11 cellular contexts compared by ENCODE assay signal in genomic region chr17:75909812-75910274, GRCh38. TPM values are rescaled to one million over a fixed set of nuclear protein-coding genes. Genes with fewer than 3 reads are reported as not detected.
DNase-seq lines count a peak whose midpoint lies in the region; ATAC-seq and TF ChIP-seq lines count a peak whose summit lies in the region.
"Had no signal": no experiment of that assay in that cellular context is flagged by ENCODE, and none has a peak within 500 bp of the region (broad histone marks: within the 10 kb centered on the region; RNA-seq: fewer than 3 reads in every experiment).

No MANE protein-coding gene starts in this region.

- H3K27ac Mint-ChIP-seq in activated naive CD4-positive, alpha-beta T cell treated with anti-CD3 and anti-CD28 coated beads, Interleukin-2, amount 50 U/mL, for 72 hours: peak overlapping the region; percentile 29 to 44
- peak overlapping the region; percentile 39 for H3K27ac Mint-ChIP-seq in type B pancreatic cell
- H3K27ac Mint-ChIP-seq: activated T-helper 1 cell treated with anti-CD3 and anti-CD28 coated beads, Interleukin-12 subunit alpha, Interleukin-12 subunit beta, Interleukin-2, Interleukin-4 antibody, amounts not matched to agents 30 ng/mL and 10 ng/mL and 1 ng/mL, durations not matched to agents 14 hours and 24 hours and 36 hours had no signal

- peaks cover 3% of the 10 kb centered on the region for H3K4me1 Mint-ChIP-seq in type B pancreatic cell (ENCODE audit: unreplicated experiment)

- no peak overlapping the region for H3K4me3 Mint-ChIP-seq in type B pancreatic cell
- H3K4me3 Mint-ChIP-seq: activated T-helper 1 cell treated with anti-CD3 and anti-CD28 coated beads, Interleukin-12 subunit alpha, Interleukin-12 subunit beta, Interleukin-2, Interleukin-4 antibody, amounts not matched to agents 30 ng/mL and 10 ng/mL and 1 ng/mL, durations not matched to agents 14 hours and 24 hours and 36 hours had no signal

- no peak for DNase-seq in activated naive CD4-positive, alpha-beta T cell treated with anti-CD3 and anti-CD28 coated beads, Interleukin-2, amount 50 U/mL, for 72 hours (ENCODE audit: low spot score in 2 of 2)
- DNase-seq in activated naive CD4-positive, alpha-beta T cell (lab: John Stamatoyannopoulos, UW): no peak
- DNase-seq in NCI-H524 (lab: John Stamatoyannopoulos, UW): peak; percentile 61 to 77
- DNase-seq in ecto neural progenitor cell (ENCODE audit: low spot score): peak; percentile 49
- no peak for DNase-seq in type B pancreatic cell (ENCODE audit: extremely low spot score, unreplicated experiment)
- DNase-seq in A172 (ENCODE audit: low spot score): no peak
- DNase-seq: effector CD4-positive, alpha-beta T cell; NK-92 treated with Interleukin-12 subunit alpha and Interleukin-12 subunit beta, amount 100 ng/mL, for 24 hours had no signal

- ATAC-seq in activated naive CD4-positive, alpha-beta T cell treated with anti-CD3 and anti-CD28 coated beads, Interleukin-2, amount 50 U/mL, for 72 hours: no peak
- ATAC-seq in HG03159 (IDR thresholded peaks at IDR 0.05; ENCODE audit: unreplicated experiment) (no peak), GM19467 (IDR thresholded peaks at IDR 0.05; ENCODE audit: unreplicated experiment) (no peak)

- H3K36me3 Mint-ChIP-seq in activated naive CD4-positive, alpha-beta T cell treated with anti-CD3 and anti-CD28 coated beads, Interleukin-2, amount 50 U/mL, for 72 hours: no peaks in the 10 kb centered on the region
- H3K36me3 Mint-ChIP-seq in type B pancreatic cell: no peaks in the 10 kb centered on the region

- no peaks in the 10 kb centered on the region for H3K9me3 Mint-ChIP-seq in activated naive CD4-positive, alpha-beta T cell treated with anti-CD3 and anti-CD28 coated beads, Interleukin-2, amount 50 U/mL, for 72 hours
- H3K9me3 Mint-ChIP-seq in type B pancreatic cell: no peaks in the 10 kb centered on the region
- H3K9me3 Mint-ChIP-seq: activated T-helper 1 cell treated with anti-CD3 and anti-CD28 coated beads, Interleukin-12 subunit alpha, Interleukin-12 subunit beta, Interleukin-2, Interleukin-4 antibody, amounts not matched to agents 30 ng/mL and 10 ng/mL and 1 ng/mL, durations not matched to agents 14 hours and 24 hours and 36 hours had no signal

- H3K27me3 Mint-ChIP-seq in type B pancreatic cell: no peaks in the 10 kb centered on the region

- TF ChIP-seq CTCF in type B pancreatic cell (conservative IDR thresholded peaks at IDR 0.05): no peak

RNA-seq across cellular contexts. Expression of gene MRPL38, which starts 5.2 kb away (rescaled TPM):
- total RNA-seq in activated naive CD4-positive, alpha-beta T cell treated with anti-CD3 and anti-CD28 coated beads, Interleukin-2, amount 50 U/mL, for 72 hours: 100 to 1,000 TPM; 101 to 105 TPM
- total RNA-seq in type B pancreatic cell (ENCODE audit: low replicate concordance): 93.5 and 113 TPM in 2 replicates
- 55.1 and 58.4 TPM in 2 replicates for total RNA-seq in A172 (2014; rRNA removed; shearing (Covaris generic))

RNA-seq across cellular contexts. Expression of gene TRIM65, which starts 13.1 kb away (rescaled TPM):
- total RNA-seq in activated naive CD4-positive, alpha-beta T cell treated with anti-CD3 and anti-CD28 coated beads, Interleukin-2, amount 50 U/mL, for 72 hours: 10 to 100 TPM; 16.2 to 31.9 TPM
- total RNA-seq in type B pancreatic cell (ENCODE audit: low replicate concordance): 8.1 and 19.0 TPM in 2 replicates
- total RNA-seq in A172 (2014; rRNA removed; shearing (Covaris generic)): 32.7 and 41.4 TPM in 2 replicates

RNA-seq across cellular contexts. Expression of gene FBF1, which starts 31.0 kb away (rescaled TPM):
- 10 to 100 TPM; 13.3 to 20.6 TPM for total RNA-seq in activated naive CD4-positive, alpha-beta T cell treated with anti-CD3 and anti-CD28 coated beads, Interleukin-2, amount 50 U/mL, for 72 hours
- total RNA-seq in type B pancreatic cell (ENCODE audit: low replicate concordance): 18.7 and 27.5 TPM in 2 replicates
- total RNA-seq in A172 (2014; rRNA removed; shearing (Covaris generic)): 9.9 and 12.5 TPM in 2 replicates

RNA-seq across cellular contexts. Expression of gene TRIM47, which starts 31.5 kb away (rescaled TPM):
- 10 to 100 TPM; 11.5 to 26.2 TPM for total RNA-seq in activated naive CD4-positive, alpha-beta T cell treated with anti-CD3 and anti-CD28 coated beads, Interleukin-2, amount 50 U/mL, for 72 hours
- total RNA-seq in type B pancreatic cell (ENCODE audit: low replicate concordance): 1.9 and 3.1 TPM in 2 replicates
- total RNA-seq in A172 (2014; rRNA removed; shearing (Covaris generic)): 159 and 173 TPM in 2 replicates

RNA-seq across cellular contexts. Expression of gene WBP2, which starts 54.7 kb away (rescaled TPM):
- 100 to 1,000 TPM in 1 of 2 donors, 10 to 100 TPM in 1; 78.2 to 144 TPM for total RNA-seq in activated naive CD4-positive, alpha-beta T cell treated with anti-CD3 and anti-CD28 coated beads, Interleukin-2, amount 50 U/mL, for 72 hours
- 43.0 and 49.9 TPM in 2 replicates for total RNA-seq in type B pancreatic cell (ENCODE audit: low replicate concordance)
- total RNA-seq in A172 (2014; rRNA removed; shearing (Covaris generic)): 68.5 and 70.0 TPM in 2 replicates

Comparison
In these comparisons a context has a peak if more than half of its experiments do, and no peak if none do; other contexts are left out.
1. DNase-seq: peak in NCI-H524 (2 of 2) and ecto neural progenitor cell (single experiment); none in activated naive CD4-positive, alpha-beta T cell treated with anti-CD3 and anti-CD28 coated beads, Interleukin-2, amount 50 U/mL, for 72 hours (0 of 2), activated naive CD4-positive, alpha-beta T cell (0 of 4), type B pancreatic cell (single experiment) and A172 (single experiment).